In the genomic region with DNA sequence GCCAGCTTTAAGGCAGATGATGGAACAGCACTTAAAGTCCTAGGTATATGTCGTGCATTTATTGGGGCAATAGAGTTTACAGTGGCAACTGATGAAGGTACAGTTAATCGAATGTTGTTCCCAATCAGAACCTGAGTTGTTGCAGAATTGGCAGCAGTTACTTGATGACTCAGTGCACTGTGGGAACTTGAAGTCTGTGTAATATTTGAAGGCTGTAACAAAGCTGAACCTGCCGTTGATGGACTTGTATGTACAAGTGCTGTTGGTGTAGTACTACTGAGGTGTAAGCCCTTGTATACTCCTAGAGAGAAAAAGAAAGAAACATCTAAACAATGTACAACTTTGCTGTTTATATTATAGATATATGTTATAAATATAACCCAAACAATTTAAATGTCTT, we compare ENCODE assay signal across 21 cellular contexts.
DNase-seq lines count a peak whose midpoint lies in the region; ATAC-seq, FAIRE-seq and TF ChIP-seq lines count a peak whose summit lies in the region.
"Had no signal": no experiment of that assay in that cellular context is flagged by ENCODE, and none has a peak within 500 bp of the region (broad histone marks: within the 10 kb centered on the region; RNA-seq: fewer than 3 reads in every experiment).

No MANE protein-coding gene starts in this region.

- peaks cover 9% of the 10 kb centered on the region for H3K4me1 Mint-ChIP-seq in MCF 10A (ENCODE audit: insufficient read depth, unreplicated experiment)
- peaks cover 13% of the 10 kb centered on the region for H3K4me1 Mint-ChIP-seq in astrocyte (ENCODE audit: low read depth, unreplicated experiment)
- peaks cover 22% of the 10 kb centered on the region for H3K4me1 Mint-ChIP-seq in activated T-cell treated with anti-CD3 and anti-CD28 coated beads, Interleukin-2, amount 50 U/mL, for 24 hours (ENCODE audit: low read depth)

- H2AFZ ChIP-seq in astrocyte (ENCODE audit: low read depth, low read length), result no peak overlapping the region
- H2AFZ ChIP-seq in fibroblast of lung (ENCODE audit: low read length), result no peak overlapping the region
- H2AFZ ChIP-seq: neural progenitor cell had no signal

- ATAC-seq in left lung (no peak), HG02981 (IDR thresholded peaks at IDR 0.05; ENCODE audit: unreplicated experiment) (no peak)
- ATAC-seq: activated naive CD8-positive, alpha-beta T cell treated with anti-CD3 and anti-CD28 coated beads, Interleukin-2, amount 50 U/mL, for 24 hours; left colon; stimulated activated naive CD8-positive, alpha-beta T cell treated with anti-CD3 and anti-CD28 coated beads, Interleukin-15, amount 100 ng/mL, for 72 hours; upper lobe of right lung had no signal

- FAIRE-seq in astrocyte (lab: Jason Lieb, UNC), result peak; percentile 13

- DNase-seq in MCF 10A (ENCODE audit: unreplicated experiment) (peak; percentile 51), breast epithelium (ENCODE audit: low spot score in 2 of 2) (no peak), astrocyte (ENCODE audit: low read depth) (peak; percentile 48), fibroblast of lung (ENCODE audit: low read depth in 2 of 2) (peak; percentile 43 to 64), stromal cell of bone marrow (ENCODE audit: low read depth) (peak; percentile 14), left lung (no peak)
- DNase-seq in activated T-cell treated with anti-CD3 and anti-CD28 coated beads, Interleukin-2, amount 50 U/mL, for 24 hours, result no peak
- DNase-seq: activated naive CD8-positive, alpha-beta T cell treated with anti-CD3 and anti-CD28 coated beads, Interleukin-2, amount 50 U/mL, for 24 hours; CD8-positive, alpha-beta memory T cell; cerebellar nuclear complex; left colon; NCI-H1436 treated with DMSO at 0.1 percent for 48 hours; NCI-H345; RPMI8226; stimulated activated CD4-positive, alpha-beta T cell treated with anti-CD3 and anti-CD28 coated beads, Interleukin-15, amount 100 ng/mL, for 24 hours; stimulated activated naive CD8-positive, alpha-beta T cell treated with anti-CD3 and anti-CD28 coated beads, Interleukin-15, amount 100 ng/mL, for 72 hours; SW 1271; upper lobe of right lung had no signal

- H3K4me1 ChIP-seq in breast epithelium (no peaks in the 10 kb centered on the region), astrocyte (ENCODE audit: insufficient read depth, low read length) (no peaks in the 10 kb centered on the region), fibroblast of lung (ENCODE audit: control insufficient read depth, extremely low read depth, insufficient read depth, low read length) (no peaks in the 10 kb centered on the region), left lung (peaks cover 0 to 13% of the 10 kb centered on the region in 2 donors)

- H3K27me3 ChIP-seq in breast epithelium, result no peaks in the 10 kb centered on the region
- no peaks in the 10 kb centered on the region for H3K27me3 ChIP-seq in astrocyte (ENCODE audit: insufficient read depth, low read length)
- no peaks in the 10 kb centered on the region for H3K27me3 ChIP-seq in fibroblast of lung (ENCODE audit: control insufficient read depth, insufficient read depth, low read length)
- H3K27me3 ChIP-seq in left lung, result no peaks in the 10 kb centered on the region
- H3K27me3 ChIP-seq: neural progenitor cell, upper lobe of right lung had no signal

- H3K9ac ChIP-seq in astrocyte (ENCODE audit: low read length) (no peak overlapping the region), fibroblast of lung (ENCODE audit: insufficient read depth, low read length) (no peak overlapping the region)
- H3K9ac ChIP-seq: neural progenitor cell had no signal

- intact Hi-C loops in MCF 10A (cut with micrococcal nuclease), result no loop called here
- intact Hi-C loops in breast epithelium (cut with DNase I; ENCODE audit: low total_unique reads), result no loop called here
- intact Hi-C loops in left lung (cut with DNase I), result no loop called here

- H4K20me1 ChIP-seq in astrocyte (ENCODE audit: insufficient read depth, low read length) (peaks cover 48% of the 10 kb centered on the region), fibroblast of lung (ENCODE audit: control insufficient read depth, extremely low read depth, insufficient read depth, low read length) (no peaks in the 10 kb centered on the region)

- H3K36me3 ChIP-seq in breast epithelium (peaks cover 4% of the 10 kb centered on the region), astrocyte (ENCODE audit: insufficient read depth, low read length) (peaks cover 49% of the 10 kb centered on the region), fibroblast of lung (ENCODE audit: control insufficient read depth, insufficient read depth, low read length) (peaks cover 4% of the 10 kb centered on the region), left lung (peaks cover 0 to 83% of the 10 kb centered on the region in 2 donors)

- POLR2A ChIA-PET in MCF 10A (lab: Yijun Ruan, JAX), result interaction anchor here (0.5 kb wide), 1 partner anchor 932 kb away, joined by 3 read pairs; no protein-coding TSS in a partner anchor

- H3K4me3 Mint-ChIP-seq in MCF 10A (ENCODE audit: unreplicated experiment) (no peak overlapping the region), astrocyte (ENCODE audit: unreplicated experiment) (no peak overlapping the region)
- no peak overlapping the region for H3K4me3 Mint-ChIP-seq in activated T-cell treated with anti-CD3 and anti-CD28 coated beads, Interleukin-2, amount 50 U/mL, for 24 hours
- H3K4me3 Mint-ChIP-seq: activated naive CD8-positive, alpha-beta T cell treated with anti-CD3 and anti-CD28 coated beads, Interleukin-2, amount 50 U/mL, for 24 hours; activated T-helper 1 cell treated with anti-CD3 and anti-CD28 coated beads, Interleukin-12 subunit alpha, Interleukin-12 subunit beta, Interleukin-2, Interleukin-4 antibody, amounts not matched to agents 30 ng/mL and 10 ng/mL and 1 ng/mL, durations not matched to agents 14 hours and 24 hours and 36 hours; CD8-positive, alpha-beta memory T cell; neural progenitor cell; stimulated activated naive CD8-positive, alpha-beta T cell treated with anti-CD3 and anti-CD28 coated beads, Interleukin-15, amount 100 ng/mL, for 72 hours had no signal

- H3K27ac Mint-ChIP-seq in MCF 10A (ENCODE audit: low read depth, unreplicated experiment) (peak overlapping the region; percentile 24), astrocyte (ENCODE audit: unreplicated experiment) (no peak overlapping the region)
- H3K27ac Mint-ChIP-seq in activated T-cell treated with anti-CD3 and anti-CD28 coated beads, Interleukin-2, amount 50 U/mL, for 24 hours, result no peak overlapping the region
- H3K27ac Mint-ChIP-seq: activated naive CD8-positive, alpha-beta T cell treated with anti-CD3 and anti-CD28 coated beads, Interleukin-2, amount 50 U/mL, for 24 hours; activated T-helper 1 cell treated with anti-CD3 and anti-CD28 coated beads, Interleukin-12 subunit alpha, Interleukin-12 subunit beta, Interleukin-2, Interleukin-4 antibody, amounts not matched to agents 30 ng/mL and 10 ng/mL and 1 ng/mL, durations not matched to agents 14 hours and 24 hours and 36 hours; neural progenitor cell had no signal

- H3K9me3 ChIP-seq in breast epithelium (no peaks in the 10 kb centered on the region), astrocyte (ENCODE audit: insufficient read depth, low read depth, low read length) (no peaks in the 10 kb centered on the region), fibroblast of lung (ENCODE audit: control insufficient read depth, insufficient read depth, low read depth, low read length) (no peaks in the 10 kb centered on the region), left lung (no peaks in the 10 kb centered on the region)
- H3K9me3 ChIP-seq: upper lobe of right lung had no signal

- TF ChIP-seq CTCF in MCF 10A (IDR thresholded peaks at IDR 0.05; ENCODE audit: unreplicated experiment) (no peak), breast epithelium (IDR thresholded peaks at IDR 0.05) (no peak), astrocyte (IDR thresholded peaks at IDR 0.05; ENCODE audit: insufficient read depth, low read depth, low read length) (no peak), fibroblast of lung (conservative IDR thresholded peaks at IDR 0.05 in 1 of 2, IDR thresholded peaks at IDR 0.05 in 1 of 2; ENCODE audit: low read depth in 1 of 2, low read length in 2 of 2) (no peak), left lung (IDR thresholded peaks at IDR 0.05) (no peak)

- H3K27ac ChIP-seq in breast epithelium, result no peak overlapping the region
- H3K27ac ChIP-seq in astrocyte (ENCODE audit: low read depth, low read length), result no peak overlapping the region
- H3K27ac ChIP-seq in fibroblast of lung (ENCODE audit: insufficient read depth, low read length), result no peak overlapping the region
- no peak overlapping the region for H3K27ac ChIP-seq in left lung
- H3K27ac ChIP-seq: neural progenitor cell, upper lobe of right lung had no signal

- H3K79me2 ChIP-seq in astrocyte (ENCODE audit: insufficient read depth, low read length) (peaks cover 33% of the 10 kb centered on the region), fibroblast of lung (ENCODE audit: control insufficient read depth, insufficient read depth, low read length) (no peaks in the 10 kb centered on the region)

- H3K27me3 Mint-ChIP-seq in MCF 10A (ENCODE audit: insufficient read depth, unreplicated experiment) (no peaks in the 10 kb centered on the region), astrocyte (ENCODE audit: low read depth, unreplicated experiment) (no peaks in the 10 kb centered on the region)
- no peaks in the 10 kb centered on the region for H3K27me3 Mint-ChIP-seq in activated T-cell treated with anti-CD3 and anti-CD28 coated beads, Interleukin-2, amount 50 U/mL, for 24 hours
- H3K27me3 Mint-ChIP-seq: activated naive CD8-positive, alpha-beta T cell treated with anti-CD3 and anti-CD28 coated beads, Interleukin-2, amount 50 U/mL, for 24 hours; CD8-positive, alpha-beta memory T cell; stimulated activated naive CD8-positive, alpha-beta T cell treated with anti-CD3 and anti-CD28 coated beads, Interleukin-15, amount 100 ng/mL, for 72 hours had no signal

- H3K4me2 ChIP-seq in astrocyte (ENCODE audit: low read length), result no peak overlapping the region
- no peak overlapping the region for H3K4me2 ChIP-seq in fibroblast of lung (ENCODE audit: extremely low read depth, insufficient read depth, low read length)
- H3K4me2 ChIP-seq: neural progenitor cell had no signal

- BruUV-seq in MCF 10A (replicated peaks; lab: Mats Ljungman, UMichigan), result no TSS peak

- CTCF ChIA-PET in MCF 10A (lab: Yijun Ruan, JAX), result interaction anchor here (0.6 kb wide), 1 partner anchor 209 kb away, joined by 3 read pairs; no protein-coding TSS in a partner anchor

- TF ChIP-seq POLR2A in breast epithelium (IDR thresholded peaks at IDR 0.05), result no peak

- H3K4me3 ChIP-seq in breast epithelium (no peak overlapping the region), astrocyte (ENCODE audit: insufficient read depth, low read depth, low read length) (no peak overlapping the region), fibroblast of lung (replicated peaks in 1 of 4; ENCODE audit: control extremely low read depth in 1 of 4, insufficient read depth in 1 of 4, low read depth in 3 of 4, low read length in 4 of 4) (no peak overlapping the region), left lung (no peak overlapping the region)
- H3K4me3 ChIP-seq: neural progenitor cell, upper lobe of right lung had no signal

- H3K36me3 Mint-ChIP-seq in MCF 10A (ENCODE audit: insufficient read depth, unreplicated experiment) (peaks cover 86% of the 10 kb centered on the region), astrocyte (ENCODE audit: low read depth, unreplicated experiment) (peaks cover 23% of the 10 kb centered on the region)
- peaks cover 93% of the 10 kb centered on the region for H3K36me3 Mint-ChIP-seq in activated T-cell treated with anti-CD3 and anti-CD28 coated beads, Interleukin-2, amount 50 U/mL, for 24 hours (ENCODE audit: low read depth)

- H3K9me3 Mint-ChIP-seq in MCF 10A (ENCODE audit: unreplicated experiment) (no peaks in the 10 kb centered on the region), astrocyte (ENCODE audit: unreplicated experiment) (no peaks in the 10 kb centered on the region)
- H3K9me3 Mint-ChIP-seq in activated T-cell treated with anti-CD3 and anti-CD28 coated beads, Interleukin-2, amount 50 U/mL, for 24 hours, result no peaks in the 10 kb centered on the region
- H3K9me3 Mint-ChIP-seq: activated naive CD8-positive, alpha-beta T cell treated with anti-CD3 and anti-CD28 coated beads, Interleukin-2, amount 50 U/mL, for 24 hours; activated T-helper 1 cell treated with anti-CD3 and anti-CD28 coated beads, Interleukin-12 subunit alpha, Interleukin-12 subunit beta, Interleukin-2, Interleukin-4 antibody, amounts not matched to agents 30 ng/mL and 10 ng/mL and 1 ng/mL, durations not matched to agents 14 hours and 24 hours and 36 hours; CD8-positive, alpha-beta memory T cell; neural progenitor cell; stimulated activated naive CD8-positive, alpha-beta T cell treated with anti-CD3 and anti-CD28 coated beads, Interleukin-15, amount 100 ng/mL, for 72 hours had no signal

Comparison
In these comparisons a context has a peak if more than half of its experiments do, and no peak if none do; other contexts are left out.
1. DNase-seq: peak in MCF 10A (single experiment), astrocyte (single experiment), fibroblast of lung (2 of 2) and stromal cell of bone marrow (single experiment); none in breast epithelium (0 of 2), left lung (0 of 2) and activated T-cell treated with anti-CD3 and anti-CD28 coated beads, Interleukin-2, amount 50 U/mL, for 24 hours (single experiment).